12 cellular contexts compared by ENCODE assay signal in the genomic region with DNA sequence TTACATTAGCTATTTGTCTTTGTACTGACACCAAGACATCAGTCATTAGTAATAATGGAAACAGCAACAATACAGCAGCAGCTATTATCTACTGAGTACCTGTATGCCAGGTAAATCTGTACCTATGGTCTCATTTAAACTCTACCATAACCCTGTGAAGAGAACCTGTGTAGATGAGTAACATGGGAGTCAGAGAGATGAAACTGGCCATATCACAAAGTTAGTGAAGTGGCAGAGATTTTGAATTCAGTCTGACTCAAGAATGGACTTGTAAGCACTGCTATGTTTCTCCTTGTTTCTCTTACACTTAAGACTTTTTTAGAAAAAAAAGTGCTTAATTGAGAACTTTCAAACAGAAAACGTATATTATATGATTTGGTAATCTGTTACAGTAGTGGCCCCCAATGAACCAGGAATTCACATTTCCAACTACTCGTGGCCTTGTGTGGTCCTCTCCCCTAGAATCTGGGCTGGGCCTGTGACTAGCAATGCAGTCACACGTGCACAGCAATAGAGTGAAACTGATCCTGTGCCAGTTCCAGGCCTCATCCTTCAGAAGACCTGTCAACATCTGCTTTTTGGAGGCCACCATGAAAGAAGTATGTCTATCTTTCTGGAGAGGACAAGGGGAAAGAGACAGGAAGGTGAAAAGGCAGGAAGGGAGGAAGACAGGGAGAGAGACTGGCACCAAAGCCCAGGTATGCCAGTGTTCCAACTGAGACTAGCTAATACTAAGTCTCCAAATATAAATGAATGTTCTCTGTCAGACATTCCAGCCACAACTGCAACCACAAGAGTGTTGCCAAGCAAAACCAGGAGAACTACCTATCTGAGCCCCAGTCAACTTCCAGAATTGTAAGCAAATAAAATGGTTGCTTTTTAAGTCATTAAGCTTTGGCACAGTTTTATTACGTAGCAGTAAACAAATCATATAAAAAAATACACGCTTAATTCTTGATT. TPM values are rescaled to one million over a fixed set of nuclear protein-coding genes. Genes with fewer than 3 reads are reported as not detected.
DNase-seq lines count a peak whose midpoint lies in the region; ATAC-seq and TF ChIP-seq lines count a peak whose summit lies in the region.
"Had no signal": no experiment of that assay in that cellular context is flagged by ENCODE, and none has a peak within 500 bp of the region (broad histone marks: within the 10 kb centered on the region; RNA-seq: fewer than 3 reads in every experiment).

No MANE protein-coding gene starts in this region.

- no peaks in the 10 kb centered on the region for H3K9me3 Mint-ChIP-seq in activated CD4-positive, alpha-beta T cell treated with anti-CD3 and anti-CD28 coated beads, Interleukin-2, amount 10 ng/mL, durations not matched to agents 24 days and 14 days
- H3K9me3 Mint-ChIP-seq in endothelial cell (ENCODE audit: unreplicated experiment): no peaks in the 10 kb centered on the region
- no peaks in the 10 kb centered on the region for H3K9me3 Mint-ChIP-seq in stimulated activated memory B cell treated with anti-CD40 and anti-IgM and Interleukin-4, amounts not matched to agents 10 μg/mL and 1 μg/mL and 100 μg/mL, for 72 hours
- no peaks in the 10 kb centered on the region for H3K9me3 Mint-ChIP-seq in type B pancreatic cell

- TF ChIP-seq CTCF in endothelial cell (IDR thresholded peaks at IDR 0.05; ENCODE audit: unreplicated experiment): no peak
- TF ChIP-seq CTCF in type B pancreatic cell (conservative IDR thresholded peaks at IDR 0.05): no peak

- ATAC-seq in SK-N-SH treated with all-trans-retinoic acid at 6 μM for 48 hours (peak; percentile 61), HG02885 (IDR thresholded peaks at IDR 0.05; ENCODE audit: poor library complexity, unreplicated experiment) (no peak)
- no peak for ATAC-seq in stimulated activated memory B cell treated with anti-CD40 and anti-IgM and Interleukin-4, amounts not matched to agents 10 μg/mL and 1 μg/mL and 100 μg/mL, for 72 hours

- DNase-seq in activated CD4-positive, alpha-beta T cell treated with anti-CD3 and anti-CD28 coated beads, Interleukin-2, amount 10 ng/mL, durations not matched to agents 24 days and 14 days: no peak
- no peak for DNase-seq in activated CD4-positive, alpha-beta T cell treated with anti-CD3 and anti-CD28 coated beads for 4 hours
- DNase-seq in endothelial cell (ENCODE audit: low spot score) (no peak), NCI-H1694 (lab: John Stamatoyannopoulos, UW) (no peak), type B pancreatic cell (ENCODE audit: extremely low spot score, unreplicated experiment) (no peak)
- DNase-seq: dermis blood vessel endothelial cell, kidney, NCI-H146, tibial artery had no signal

- intact Hi-C loops in activated CD4-positive, alpha-beta T cell treated with anti-CD3 and anti-CD28 coated beads, Interleukin-2, amount 10 ng/mL, durations not matched to agents 24 days and 14 days (cut with micrococcal nuclease): no loop called here

- peaks cover 44% of the 10 kb centered on the region for H3K4me1 Mint-ChIP-seq in activated CD4-positive, alpha-beta T cell treated with anti-CD3 and anti-CD28 coated beads, Interleukin-2, amount 10 ng/mL, durations not matched to agents 24 days and 14 days
- peaks cover 25% of the 10 kb centered on the region for H3K4me1 Mint-ChIP-seq in endothelial cell (ENCODE audit: unreplicated experiment)
- H3K4me1 Mint-ChIP-seq in stimulated activated memory B cell treated with anti-CD40 and anti-IgM and Interleukin-4, amounts not matched to agents 10 μg/mL and 1 μg/mL and 100 μg/mL, for 72 hours: peaks cover 50% of the 10 kb centered on the region
- H3K4me1 Mint-ChIP-seq in type B pancreatic cell (ENCODE audit: unreplicated experiment): peaks cover 6% of the 10 kb centered on the region

- peaks cover 16% of the 10 kb centered on the region for H3K36me3 Mint-ChIP-seq in activated CD4-positive, alpha-beta T cell treated with anti-CD3 and anti-CD28 coated beads, Interleukin-2, amount 10 ng/mL, durations not matched to agents 24 days and 14 days (ENCODE audit: low read depth)
- H3K36me3 Mint-ChIP-seq in endothelial cell (ENCODE audit: low read depth, unreplicated experiment): peaks cover 4% of the 10 kb centered on the region
- H3K36me3 Mint-ChIP-seq in stimulated activated memory B cell treated with anti-CD40 and anti-IgM and Interleukin-4, amounts not matched to agents 10 μg/mL and 1 μg/mL and 100 μg/mL, for 72 hours: no peaks in the 10 kb centered on the region
- H3K36me3 Mint-ChIP-seq in type B pancreatic cell: peaks cover 10% of the 10 kb centered on the region

- H3K27me3 Mint-ChIP-seq in activated CD4-positive, alpha-beta T cell treated with anti-CD3 and anti-CD28 coated beads, Interleukin-2, amount 10 ng/mL, durations not matched to agents 24 days and 14 days: no peaks in the 10 kb centered on the region
- H3K27me3 Mint-ChIP-seq in endothelial cell (ENCODE audit: unreplicated experiment) (no peaks in the 10 kb centered on the region), type B pancreatic cell (no peaks in the 10 kb centered on the region)
- no peaks in the 10 kb centered on the region for H3K27me3 Mint-ChIP-seq in stimulated activated memory B cell treated with anti-CD40 and anti-IgM and Interleukin-4, amounts not matched to agents 10 μg/mL and 1 μg/mL and 100 μg/mL, for 72 hours

- peak overlapping the region; percentile 87 for H3K27ac Mint-ChIP-seq in activated CD4-positive, alpha-beta T cell treated with anti-CD3 and anti-CD28 coated beads, Interleukin-2, amount 10 ng/mL, durations not matched to agents 24 days and 14 days
- H3K27ac Mint-ChIP-seq in endothelial cell (ENCODE audit: unreplicated experiment): peak overlapping the region; percentile 7
- H3K27ac Mint-ChIP-seq in stimulated activated memory B cell treated with anti-CD40 and anti-IgM and Interleukin-4, amounts not matched to agents 10 μg/mL and 1 μg/mL and 100 μg/mL, for 72 hours: peak overlapping the region; percentile 64
- H3K27ac Mint-ChIP-seq in type B pancreatic cell: no peak overlapping the region

- H3K4me3 Mint-ChIP-seq in activated CD4-positive, alpha-beta T cell treated with anti-CD3 and anti-CD28 coated beads, Interleukin-2, amount 10 ng/mL, durations not matched to agents 24 days and 14 days: peak overlapping the region; percentile 39
- H3K4me3 Mint-ChIP-seq in endothelial cell (ENCODE audit: unreplicated experiment) (no peak overlapping the region), type B pancreatic cell (no peak overlapping the region)
- no peak overlapping the region for H3K4me3 Mint-ChIP-seq in stimulated activated memory B cell treated with anti-CD40 and anti-IgM and Interleukin-4, amounts not matched to agents 10 μg/mL and 1 μg/mL and 100 μg/mL, for 72 hours

TF ChIP-seq in SK-N-SH treated with all-trans-retinoic acid at 6 μM for 48 hours, 23 proteins besides CTCF, POLR2A, EP300 and RAD21 (continues in another document):
- TF ChIP-seq ZNF565 (CRISPR knock-in tag; conservative IDR thresholded peaks at IDR 0.05; ENCODE audit: low read depth) (no peak), CSDC2 (CRISPR knock-in tag; IDR thresholded peaks at IDR 0.05) (no peak), OSR1 (CRISPR knock-in tag; IDR thresholded peaks at IDR 0.05) (no peak), CREB5 (CRISPR knock-in tag; IDR thresholded peaks at IDR 0.05; ENCODE audit: low read depth) (no peak), ZNF70 (CRISPR knock-in tag; IDR thresholded peaks at IDR 0.05) (no peak)
- TF ChIP-seq, protein P1, sequence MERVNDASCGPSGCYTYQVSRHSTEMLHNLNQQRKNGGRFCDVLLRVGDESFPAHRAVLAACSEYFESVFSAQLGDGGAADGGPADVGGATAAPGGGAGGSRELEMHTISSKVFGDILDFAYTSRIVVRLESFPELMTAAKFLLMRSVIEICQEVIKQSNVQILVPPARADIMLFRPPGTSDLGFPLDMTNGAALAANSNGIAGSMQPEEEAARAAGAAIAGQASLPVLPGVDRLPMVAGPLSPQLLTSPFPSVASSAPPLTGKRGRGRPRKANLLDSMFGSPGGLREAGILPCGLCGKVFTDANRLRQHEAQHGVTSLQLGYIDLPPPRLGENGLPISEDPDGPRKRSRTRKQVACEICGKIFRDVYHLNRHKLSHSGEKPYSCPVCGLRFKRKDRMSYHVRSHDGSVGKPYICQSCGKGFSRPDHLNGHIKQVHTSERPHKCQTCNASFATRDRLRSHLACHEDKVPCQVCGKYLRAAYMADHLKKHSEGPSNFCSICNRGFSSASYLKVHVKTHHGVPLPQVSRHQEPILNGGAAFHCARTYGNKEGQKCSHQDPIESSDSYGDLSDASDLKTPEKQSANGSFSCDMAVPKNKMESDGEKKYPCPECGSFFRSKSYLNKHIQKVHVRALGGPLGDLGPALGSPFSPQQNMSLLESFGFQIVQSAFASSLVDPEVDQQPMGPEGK (CRISPR knock-in tag; IDR thresholded peaks at IDR 0.05; ENCODE audit: borderline replicate concordance): no peak

RNA-seq across cellular contexts. Expression of gene CRLF3, which starts 12.0 kb away (rescaled TPM):
- total RNA-seq in activated CD4-positive, alpha-beta T cell treated with anti-CD3 and anti-CD28 coated beads, Interleukin-2, amount 10 ng/mL, durations not matched to agents 24 days and 14 days: 43.2 and 46.4 TPM in 2 replicates
- total RNA-seq in endothelial cell (ENCODE audit: unreplicated experiment) (23.8 TPM), type B pancreatic cell (ENCODE audit: low replicate concordance) (7.5 and 9.0 TPM in 2 replicates)

RNA-seq across cellular contexts. Expression of gene ATAD5, which starts 19.3 kb away (rescaled TPM):
- total RNA-seq in activated CD4-positive, alpha-beta T cell treated with anti-CD3 and anti-CD28 coated beads, Interleukin-2, amount 10 ng/mL, durations not matched to agents 24 days and 14 days: 30.2 and 31.5 TPM in 2 replicates
- total RNA-seq in endothelial cell (ENCODE audit: unreplicated experiment): 6.3 TPM
- 5.8 and 14.3 TPM in 2 replicates for total RNA-seq in type B pancreatic cell (ENCODE audit: low replicate concordance)
